Comparison of ENCODE assay signal across 17 cellular contexts in the genomic region with DNA sequence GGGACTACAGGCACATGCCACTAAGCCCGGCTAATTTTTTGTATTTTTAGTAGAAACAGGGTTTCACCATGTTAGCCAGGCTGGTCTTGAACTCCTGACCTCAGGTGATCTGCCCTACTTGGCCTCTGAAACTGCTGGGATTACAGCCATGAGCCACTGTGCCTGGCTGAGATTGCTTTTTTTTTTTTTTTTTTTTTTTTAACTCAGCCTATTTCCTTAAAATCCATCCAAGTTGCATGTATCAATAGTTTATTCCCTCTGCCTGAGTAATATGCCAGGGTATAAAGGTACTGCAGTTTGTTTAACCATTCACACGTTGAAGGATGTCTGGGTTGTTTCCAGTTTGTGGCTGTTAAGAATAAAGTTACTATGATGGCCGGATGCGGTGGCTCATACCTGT. TPM values are rescaled to one million over a fixed set of nuclear protein-coding genes. Genes with fewer than 3 reads are reported as not detected.
DNase-seq lines count a peak whose midpoint lies in the region; ATAC-seq, FAIRE-seq and TF ChIP-seq lines count a peak whose summit lies in the region.
"Had no signal": no experiment of that assay in that cellular context is flagged by ENCODE, and none has a peak within 500 bp of the region (broad histone marks: within the 10 kb centered on the region; RNA-seq: fewer than 3 reads in every experiment).

No MANE protein-coding gene starts in this region.

- H3K27me3 Mint-ChIP-seq in MCF 10A (ENCODE audit: insufficient read depth, unreplicated experiment) = no peaks in the 10 kb centered on the region
- H3K27me3 Mint-ChIP-seq: CD4-positive, CD25-positive, alpha-beta regulatory T cell had no signal

- in situ Hi-C loops in HepG2 (cut with HindIII; ENCODE audit: extremely low pct_ligation_motif_present, low pct_unique_long_range_greater_than_20kb) = loop anchor here (25.0 kb wide), 1 partner anchor 1092 kb away; no protein-coding TSS in a partner anchor

- H2AFZ ChIP-seq in HepG2 (ENCODE audit: low read length) = no peak overlapping the region
- no peak overlapping the region for H2AFZ ChIP-seq in Karpas-422 (ENCODE audit: low read length)

- H3K36me3 ChIP-seq in liver (ENCODE audit: control insufficient read depth in 4 of 4, insufficient read depth in 3 of 4, low read depth in 1 of 4, low read length in 3 of 4) (no peaks in the 10 kb centered on the region), HepG2 (replicated peaks in 1 of 2; ENCODE audit: control insufficient read depth in 1 of 2, insufficient read depth in 2 of 2, low read length in 2 of 2) (no peaks in the 10 kb centered on the region), SJCRH30 (peaks cover 2% of the 10 kb centered on the region; the same call in 1 of the 2 replicates), Karpas-422 (ENCODE audit: insufficient read depth, low read length) (no peaks in the 10 kb centered on the region)

- TF ChIP-seq CTCF in liver (IDR thresholded peaks at IDR 0.05; ENCODE audit: low read depth, low read length, missing input control) (no peak), HepG2 (CRISPR knock-in tag; IDR thresholded peaks at IDR 0.05) (no peak), MCF 10A (IDR thresholded peaks at IDR 0.05; ENCODE audit: unreplicated experiment) (no peak)

- intact Hi-C loops in HepG2 (cut with micrococcal nuclease; ENCODE audit: unreplicated experiment) = no loop called here
- intact Hi-C loops in MCF 10A (cut with micrococcal nuclease) = no loop called here

- no peaks in the 10 kb centered on the region for H4K20me1 ChIP-seq in HepG2 (ENCODE audit: insufficient read depth, low read length)
- no peaks in the 10 kb centered on the region for H4K20me1 ChIP-seq in Karpas-422 (ENCODE audit: insufficient read depth, low read depth, low read length)
- H4K20me1 ChIP-seq: BLaER1 had no signal

- H3K4me2 ChIP-seq in HepG2 (ENCODE audit: low read depth, low read length) (no peak overlapping the region), Karpas-422 (ENCODE audit: low read depth, low read length, poor library complexity, severe bottlenecking) (no peak overlapping the region)
- H3K4me2 ChIP-seq: BLaER1 had no signal

- H3K27ac Mint-ChIP-seq in MCF 10A (ENCODE audit: low read depth, unreplicated experiment) = no peak overlapping the region
- H3K27ac Mint-ChIP-seq: H9 had no signal

- H3K9me3 ChIP-seq in liver (ENCODE audit: control insufficient read depth in 4 of 4, low read length in 3 of 4) = no peaks in the 10 kb centered on the region
- H3K9me3 ChIP-seq in HepG2 (ENCODE audit: low read length) = no peaks in the 10 kb centered on the region
- no peaks in the 10 kb centered on the region for H3K9me3 ChIP-seq in SJCRH30 (replicated peaks)
- H3K9me3 ChIP-seq in Karpas-422 (ENCODE audit: low read length) = no peaks in the 10 kb centered on the region
- H3K9me3 ChIP-seq: BLaER1 had no signal

- DNase-seq in HepG2 (ENCODE audit: low spot score) (no peak), SJCRH30 (no peak), left lobe of liver (ENCODE audit: low spot score) (no peak), Karpas-422 (no peak), MCF 10A (ENCODE audit: unreplicated experiment) (no peak), HTR-8/SVneo (ENCODE audit: insufficient read length, low spot score) (no peak)
- DNase-seq: CD4-positive, CD25-positive, alpha-beta regulatory T cell; CD8-positive, alpha-beta memory T cell; COR-L47; GDM1; H9; KG1 had no signal

- TF ChIP-seq RAD21 in liver (IDR thresholded peaks at IDR 0.05) = no peak
- TF ChIP-seq RAD21 in HepG2 (CRISPR knock-in tag; IDR thresholded peaks at IDR 0.05) = no peak

- H3K4me1 Mint-ChIP-seq in MCF 10A (ENCODE audit: insufficient read depth, unreplicated experiment) = peaks cover 17% of the 10 kb centered on the region

- no peaks in the 10 kb centered on the region for H3K9me3 Mint-ChIP-seq in MCF 10A (ENCODE audit: unreplicated experiment)
- H3K9me3 Mint-ChIP-seq: CD4-positive, CD25-positive, alpha-beta regulatory T cell; CD8-positive, alpha-beta memory T cell; H9 had no signal

- 69% methylated on average over 4 of the region's 4 CpGs for WGBS in liver
- WGBS in HepG2 (ENCODE audit: low lambda C conversion rate) = 88% methylated on average over 4 of the region's 4 CpGs

- no peaks in the 10 kb centered on the region for H3K9me2 ChIP-seq in Karpas-422 (replicated peaks; ENCODE audit: insufficient read depth, low read length)

- no peak for TF ChIP-seq POLR2A in HepG2 (IDR thresholded peaks at IDR 0.05; ENCODE audit: insufficient read depth in 1 of 2, low read depth in 2 of 2, low read length in 2 of 2)

- BruUV-seq in HepG2 (replicated peaks; lab: Mats Ljungman, UMichigan) (no TSS peak), MCF 10A (replicated peaks; lab: Mats Ljungman, UMichigan) (no TSS peak)

- CTCF ChIA-PET in HepG2 (lab: Yijun Ruan, JAX; ENCODE audit: low intra/inter-chr PET ratio, low total read pairs) = no interaction called here
- CTCF ChIA-PET in MCF 10A (lab: Yijun Ruan, JAX) = interaction anchor here (0.7 kb wide), 1 partner anchor 165 kb away, joined by 3 read pairs; no protein-coding TSS in a partner anchor

- H3K27me3 ChIP-seq in liver (ENCODE audit: control insufficient read depth in 4 of 4, insufficient read depth in 4 of 4, low read length in 3 of 4) (no peaks in the 10 kb centered on the region), HepG2 (ENCODE audit: control insufficient read depth in 1 of 2, insufficient read depth in 2 of 2, low read length in 2 of 2) (no peaks in the 10 kb centered on the region), SJCRH30 (no peaks in the 10 kb centered on the region), Karpas-422 (ENCODE audit: low read length) (no peaks in the 10 kb centered on the region)
- H3K27me3 ChIP-seq: BLaER1 had no signal

- H3K79me2 ChIP-seq in HepG2 (ENCODE audit: insufficient read depth, low read length) (peaks cover 26% of the 10 kb centered on the region), Karpas-422 (ENCODE audit: low read length) (peaks cover 59% of the 10 kb centered on the region)

- ATAC-seq in HepG2 (no peak), left lobe of liver (peak; percentile 70)

- H3K4me3 Mint-ChIP-seq in MCF 10A (ENCODE audit: unreplicated experiment) = no peak overlapping the region
- H3K4me3 Mint-ChIP-seq: H9 had no signal

- H3K27ac ChIP-seq in liver (ENCODE audit: low read depth in 1 of 2, low read length in 2 of 2) = no peak overlapping the region
- H3K27ac ChIP-seq in HepG2 (ENCODE audit: extremely low read length, insufficient read depth, low read length) = no peak overlapping the region
- peak overlapping the region; percentile 97 for H3K27ac ChIP-seq in SJCRH30
- H3K27ac ChIP-seq in Karpas-422 (ENCODE audit: low read length) = no peak overlapping the region
- H3K27ac ChIP-seq: 22Rv1, BLaER1 had no signal

- H3K36me3 Mint-ChIP-seq in MCF 10A (ENCODE audit: insufficient read depth, unreplicated experiment) = no peaks in the 10 kb centered on the region

- FAIRE-seq in HepG2 (lab: Jason Lieb, UNC) = no peak
- FAIRE-seq in HTR-8/SVneo (lab: Jason Lieb, UNC) = no peak
- FAIRE-seq: D721Med, H1 had no signal

- POLR2A ChIA-PET in HepG2 (lab: Yijun Ruan, JAX) (interaction anchor here (0.7 kb wide), 1 partner anchor 64 kb away, joined by 3 read pairs; no protein-coding TSS in a partner anchor), MCF 10A (lab: Yijun Ruan, JAX) (interaction anchor here (0.6 to 1.8 kb wide), 3 partner anchors 8 to 35 kb away, joined by 3 to 21 read pairs (median 4); a partner anchor contains a TSS)

- H3K9ac ChIP-seq in liver (ENCODE audit: low read depth in 1 of 2, low read length in 2 of 2) (no peak overlapping the region), HepG2 (ENCODE audit: insufficient read depth, low read depth, low read length) (no peak overlapping the region), Karpas-422 (ENCODE audit: low read length) (no peak overlapping the region)
- H3K9ac ChIP-seq: BLaER1 had no signal

- TF ChIP-seq EP300 in HepG2 (IDR thresholded peaks at IDR 0.05; ENCODE audit: low read depth in 2 of 2, low read length in 2 of 2) = no peak
- TF ChIP-seq EP300 in HepG2 (CRISPR knock-in tag; IDR thresholded peaks at IDR 0.05; ENCODE audit: borderline replicate concordance) = no peak

- H3K4me3 ChIP-seq in liver (ENCODE audit: low read depth in 1 of 3, low read length in 3 of 3) = no peak overlapping the region
- H3K4me3 ChIP-seq in HepG2 (replicated peaks in 1 of 3; ENCODE audit: insufficient read depth in 1 of 3, low read depth in 2 of 3, low read length in 3 of 3) = no peak overlapping the region
- H3K4me3 ChIP-seq in SJCRH30 = no peak overlapping the region
- no peak overlapping the region for H3K4me3 ChIP-seq in Karpas-422 (ENCODE audit: low read length)
- H3K4me3 ChIP-seq: BLaER1 had no signal

- peaks cover 3 to 8% (median 5%) of the 10 kb centered on the region in 4 donors for H3K4me1 ChIP-seq in liver (ENCODE audit: control insufficient read depth in 4 of 4, insufficient read depth in 4 of 4, low read length in 3 of 4)
- H3K4me1 ChIP-seq in HepG2 (ENCODE audit: insufficient read depth, low read length) = peaks cover 20% of the 10 kb centered on the region; the same call in 1 of the 2 replicates
- H3K4me1 ChIP-seq in SJCRH30 = peaks cover 19% of the 10 kb centered on the region
- peaks cover 39% of the 10 kb centered on the region for H3K4me1 ChIP-seq in Karpas-422 (ENCODE audit: low read length)

RNA-seq across cellular contexts. Expression of a gene that starts 10.7 kb away (rescaled TPM):
- total RNA-seq in liver (1 to 10 TPM; 3.1 to 3.4 TPM), HepG2 (2016; rRNA removed; fragmentation: Illumina TruSeq; extraction: Trizol) (7.3 and 9.5 TPM in 2 replicates), left lobe of liver (3.0 TPM), MCF 10A (2022) (11.2 and 12.9 TPM in 2 replicates)
- polyA plus RNA-seq in liver (1 to 10 TPM; 1.1 to 2.4 TPM), HepG2 (2011; rRNA removed) (3.1 and 3.6 TPM in 2 replicates)
- total RNA-seq in HepG2 (2016; cell fraction: cytosol; rRNA removed; fragmentation: Illumina TruSeq; extraction: Trizol; ENCODE audit: low read depth) = 0.81 and 0.97 TPM in 2 replicates
- 6.8 and 8.5 TPM in 2 replicates for total RNA-seq in HepG2 (2016; cell fraction: insoluble cytoplasmic fraction; rRNA removed; fragmentation: Illumina TruSeq; extraction: Trizol)
- 3.8 and 4.3 TPM in 2 replicates for total RNA-seq in HepG2 (2016; cell fraction: membrane; rRNA removed; fragmentation: Illumina TruSeq; extraction: Trizol)
- total RNA-seq in HepG2 (2016; cell fraction: nucleus; rRNA removed; fragmentation: Illumina TruSeq; extraction: Trizol) = 9.5 and 10.9 TPM in 2 replicates
- 1.6 and 1.8 TPM in 2 replicates for polyA plus RNA-seq in HepG2 (2011; cell fraction: cytosol; rRNA removed)
- 5.5 and 5.7 TPM in 2 replicates for polyA plus RNA-seq in HepG2 (2011; cell fraction: nucleus; rRNA removed)
- polyA plus RNA-seq in HepG2 (2012) = 2.5 and 3.1 TPM in 2 replicates
- 0.32 and 0.38 TPM in 2 replicates for polyA plus RNA-seq in HepG2 (2016; cell fraction: cytosol; fragmentation: Illumina TruSeq; extraction: Trizol; ENCODE audit: low read depth)
- 4.0 TPM in 2 replicates for polyA plus RNA-seq in HepG2 (2016; cell fraction: insoluble cytoplasmic fraction; fragmentation: Illumina TruSeq; extraction: Trizol; ENCODE audit: low read depth)
- 1.1 and 1.2 TPM in 2 replicates for polyA plus RNA-seq in HepG2 (2016; cell fraction: membrane; fragmentation: Illumina TruSeq; extraction: Trizol; ENCODE audit: low read depth)
- 9.4 and 10.0 TPM in 2 replicates for polyA plus RNA-seq in HepG2 (2016; cell fraction: nucleus; fragmentation: Illumina TruSeq; extraction: Trizol; ENCODE audit: insufficient read depth, low read depth)
- polyA minus RNA-seq in HepG2 (2011; rRNA and poly(A)+ RNA removed; ENCODE audit: low replicate concordance) = 4.8 and 8.5 TPM in 2 replicates
- 7.0 and 7.6 TPM in 2 replicates for polyA minus RNA-seq in HepG2 (2011; cell fraction: cytosol; rRNA and poly(A)+ RNA removed)
- polyA minus RNA-seq in HepG2 (2011; cell fraction: nucleus; rRNA and poly(A)+ RNA removed) = 17.0 and 21.4 TPM in 2 replicates
- 10.3 and 11.5 TPM in 2 replicates for total RNA-seq in SJCRH30 (2014; rRNA removed; shearing (Covaris generic))
- 9.7 TPM in 2 replicates for total RNA-seq in Karpas-422 (2014; rRNA removed; shearing (Covaris generic); ENCODE audit: low replicate concordance)

RNA-seq across cellular contexts. Expression of a gene that starts 11.7 kb away (rescaled TPM):
- 10 to 100 TPM in 1 of 2 donors, 1 to 10 TPM in 1; 8.3 to 19.1 TPM for total RNA-seq in liver
- 10 to 100 TPM; 12.8 to 16.5 TPM for polyA plus RNA-seq in liver
- 26.7 and 44.8 TPM in 2 replicates for total RNA-seq in HepG2 (2016; rRNA removed; fragmentation: Illumina TruSeq; extraction: Trizol)
- total RNA-seq in HepG2 (2016; cell fraction: cytosol; rRNA removed; fragmentation: Illumina TruSeq; extraction: Trizol; ENCODE audit: low read depth) = 5.3 and 6.8 TPM in 2 replicates
- total RNA-seq in HepG2 (2016; cell fraction: insoluble cytoplasmic fraction; rRNA removed; fragmentation: Illumina TruSeq; extraction: Trizol) = 25.8 and 43.2 TPM in 2 replicates
- total RNA-seq in HepG2 (2016; cell fraction: membrane; rRNA removed; fragmentation: Illumina TruSeq; extraction: Trizol) = 38.7 and 41.1 TPM in 2 replicates
- 19.6 and 20.4 TPM in 2 replicates for total RNA-seq in HepG2 (2016; cell fraction: nucleus; rRNA removed; fragmentation: Illumina TruSeq; extraction: Trizol)
- polyA plus RNA-seq in HepG2 (2011; rRNA removed) = 29.7 and 34.5 TPM in 2 replicates
- 14.1 and 21.7 TPM in 2 replicates for polyA plus RNA-seq in HepG2 (2011; cell fraction: cytosol; rRNA removed)
- polyA plus RNA-seq in HepG2 (2011; cell fraction: nucleus; rRNA removed) = 10.6 and 13.5 TPM in 2 replicates
- polyA plus RNA-seq in HepG2 (2012) = 23.4 and 27.8 TPM in 2 replicates
- polyA plus RNA-seq in HepG2 (2016; cell fraction: cytosol; fragmentation: Illumina TruSeq; extraction: Trizol; ENCODE audit: low read depth) = 8.1 and 13.3 TPM in 2 replicates
- polyA plus RNA-seq in HepG2 (2016; cell fraction: insoluble cytoplasmic fraction; fragmentation: Illumina TruSeq; extraction: Trizol; ENCODE audit: low read depth) = 46.7 and 49.7 TPM in 2 replicates
- polyA plus RNA-seq in HepG2 (2016; cell fraction: membrane; fragmentation: Illumina TruSeq; extraction: Trizol; ENCODE audit: low read depth) = 27.1 and 37.0 TPM in 2 replicates
- polyA plus RNA-seq in HepG2 (2016; cell fraction: nucleus; fragmentation: Illumina TruSeq; extraction: Trizol; ENCODE audit: insufficient read depth, low read depth) = 28.9 and 30.4 TPM in 2 replicates
- polyA minus RNA-seq in HepG2 (2011; rRNA and poly(A)+ RNA removed; ENCODE audit: low replicate concordance) = 5.5 and 13.2 TPM in 2 replicates
- polyA minus RNA-seq in HepG2 (2011; cell fraction: cytosol; rRNA and poly(A)+ RNA removed) = 8.6 and 10.6 TPM in 2 replicates
- 13.6 and 26.7 TPM in 2 replicates for polyA minus RNA-seq in HepG2 (2011; cell fraction: nucleus; rRNA and poly(A)+ RNA removed)
- total RNA-seq in SJCRH30 (2014; rRNA removed; shearing (Covaris generic)) = 15.1 and 16.3 TPM in 2 replicates
- total RNA-seq in left lobe of liver = 12.1 TPM
- total RNA-seq in Karpas-422 (2014; rRNA removed; shearing (Covaris generic); ENCODE audit: low replicate concordance) = 4.6 and 14.6 TPM in 2 replicates
- 33.0 and 44.5 TPM in 2 replicates for total RNA-seq in MCF 10A (2022)
